ENCODE assay signal across 21 cellular contexts in genomic region chr16:14509675-14510132, GRCh38.
DNase-seq lines count a peak whose midpoint lies in the region; ATAC-seq and TF ChIP-seq lines count a peak whose summit lies in the region.
"Had no signal": no experiment of that assay in that cellular context is flagged by ENCODE, and none has a peak within 500 bp of the region (broad histone marks: within the 10 kb centered on the region; RNA-seq: fewer than 3 reads in every experiment).

No MANE protein-coding gene starts in this region.

- no peak for TF ChIP-seq POLR2A in suprapubic skin (IDR thresholded peaks at IDR 0.05)

- H3K27ac ChIP-seq in right cardiac atrium (ENCODE audit: low read length) (peak overlapping the region; percentile 15), coronary artery (peak overlapping the region; percentile 21 to 42), suprapubic skin (peak overlapping the region; percentile 44)
- H3K27ac ChIP-seq: RWPE1, stomach, upper lobe of right lung had no signal

- intact Hi-C loops in right cardiac atrium (cut with DNase I) = no loop called here
- intact Hi-C loops in left cardiac atrium (cut with DNase I) = no loop called here
- intact Hi-C loops in left colon (cut with DNase I, micrococcal nuclease) = no loop called here

- H3K4me1 ChIP-seq in right cardiac atrium (ENCODE audit: control insufficient read depth, insufficient read depth, low read length) (no peaks in the 10 kb centered on the region), suprapubic skin (peaks cover 17% of the 10 kb centered on the region)

- H3K36me3 ChIP-seq in suprapubic skin = no peaks in the 10 kb centered on the region
- H3K36me3 ChIP-seq: stomach, upper lobe of right lung had no signal

- no peak overlapping the region for H3K4me3 ChIP-seq in right cardiac atrium (ENCODE audit: low read length)
- no peak overlapping the region for H3K4me3 ChIP-seq in coronary artery
- H3K4me3 ChIP-seq in suprapubic skin = no peak overlapping the region
- H3K4me3 ChIP-seq: mucosa of descending colon, stomach, upper lobe of right lung had no signal

- 71% methylated on average over 4 of the region's 4 CpGs for WGBS in right cardiac atrium
- 80% methylated on average over 4 of the region's 4 CpGs for WGBS in suprapubic skin

- no peak for TF ChIP-seq EP300 in suprapubic skin (IDR thresholded peaks at IDR 0.05)

- no peaks in the 10 kb centered on the region for H3K9me3 ChIP-seq in right cardiac atrium (ENCODE audit: control insufficient read depth, low read length)
- no peaks in the 10 kb centered on the region for H3K9me3 ChIP-seq in suprapubic skin
- H3K9me3 ChIP-seq: mucosa of descending colon, stomach, upper lobe of right lung had no signal

- no peak for TF ChIP-seq CTCF in coronary artery (IDR thresholded peaks at IDR 0.05)
- TF ChIP-seq CTCF in suprapubic skin (IDR thresholded peaks at IDR 0.05) = no peak

- DNase-seq in right cardiac atrium = no peak
- no peak for DNase-seq in left cardiac atrium
- DNase-seq in coronary artery (ENCODE audit: low spot score) = no peak
- peak; percentile 45 for DNase-seq in islet precursor cell
- DNase-seq in suprapubic skin (ENCODE audit: low spot score in 2 of 2) = no peak
- no peak for DNase-seq in left colon
- no peak for DNase-seq in HK-2 (ENCODE audit: unreplicated experiment)
- DNase-seq: activated CD4-positive, alpha-beta memory T cell treated with anti-CD3 and anti-CD28 coated beads for 36 hours; activated T-cell treated with anti-CD3 and anti-CD28 coated beads, Interleukin-2, amount 50 U/mL, for 4 hours; CD4-positive, alpha-beta T cell; DMS79; MM.1S; mucosa of descending colon; NCI-H187 treated with DMSO at 0.1 percent for 48 hours; retina; stomach; upper lobe of right lung had no signal

- no peaks in the 10 kb centered on the region for H3K27me3 ChIP-seq in right cardiac atrium (ENCODE audit: control insufficient read depth, insufficient read depth)
- no peaks in the 10 kb centered on the region for H3K27me3 ChIP-seq in suprapubic skin
- H3K27me3 ChIP-seq: stomach, upper lobe of right lung had no signal

- ATAC-seq in right cardiac atrium (no peak), left cardiac atrium (no peak), left colon (no peak), HG03135 (IDR thresholded peaks at IDR 0.05; ENCODE audit: unreplicated experiment) (no peak)
- ATAC-seq: activated naive CD4-positive, alpha-beta T cell treated with anti-CD3 and anti-CD28 coated beads, Interleukin-2, amount 50 U/mL, for 72 hours; activated T-cell treated with anti-CD3 and anti-CD28 coated beads, Interleukin-2, amount 50 U/mL, for 4 hours; esophagus mucosa; mucosa of descending colon; upper lobe of right lung had no signal
